In the genomic region with DNA sequence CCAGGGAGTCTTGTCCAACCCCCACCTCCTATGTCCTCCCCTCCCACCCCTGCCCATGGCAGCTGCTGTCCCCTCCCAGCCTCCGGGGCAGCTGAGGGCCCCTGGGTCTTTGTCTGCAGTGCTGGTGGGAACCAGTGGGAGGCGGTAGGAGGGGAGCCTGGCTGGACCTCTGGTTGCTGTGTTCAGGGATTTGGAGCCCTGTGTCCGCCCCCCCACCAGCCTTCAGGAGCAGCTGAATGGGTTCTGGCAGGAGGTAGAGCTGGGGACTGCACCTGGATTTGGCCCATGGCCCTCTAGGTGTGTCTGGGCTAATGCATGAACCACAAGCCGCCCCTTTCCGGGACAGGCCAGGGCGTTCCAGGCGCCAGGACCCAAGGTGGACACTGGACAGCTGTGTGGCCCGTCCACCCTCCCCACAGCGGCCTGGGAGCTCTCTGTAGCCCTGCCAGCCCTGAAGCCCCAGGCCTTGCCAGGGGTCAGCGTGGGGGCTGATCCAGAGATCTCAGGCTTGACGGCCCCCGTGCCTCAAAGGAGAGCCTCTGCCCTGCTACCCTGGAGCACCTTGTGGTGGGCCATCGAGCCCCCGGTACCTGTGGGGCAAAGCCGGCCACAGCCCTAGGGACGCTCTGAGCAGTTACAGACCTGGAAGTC, we compare ENCODE assay signal across 16 cellular contexts. TPM values are rescaled to one million over a fixed set of nuclear protein-coding genes. Genes with fewer than 3 reads are reported as not detected.
DNase-seq lines count a peak whose midpoint lies in the region; ATAC-seq, FAIRE-seq and TF ChIP-seq lines count a peak whose summit lies in the region.
"Had no signal": no experiment of that assay in that cellular context is flagged by ENCODE, and none has a peak within 500 bp of the region (broad histone marks: within the 10 kb centered on the region; RNA-seq: fewer than 3 reads in every experiment).

No MANE protein-coding gene starts in this region.

- H3K9me3 ChIP-seq in right atrium auricular region: no peaks in the 10 kb centered on the region
- H3K9me3 ChIP-seq in HepG2 (ENCODE audit: low read length): no peaks in the 10 kb centered on the region
- H3K9me3 ChIP-seq: vagina had no signal

- no peaks in the 10 kb centered on the region for H3K9me3 Mint-ChIP-seq in type B pancreatic cell

- no peak overlapping the region for H3K9ac ChIP-seq in HepG2 (ENCODE audit: insufficient read depth, low read depth, low read length)

- ATAC-seq in Right ventricle myocardium inferior (no peak), HepG2 (no peak), HG03571 (IDR thresholded peaks at IDR 0.05; ENCODE audit: unreplicated experiment) (no peak)
- no peak for ATAC-seq in activated CD4-positive, CD25-positive, alpha-beta regulatory T cell treated with anti-CD3 and anti-CD28 coated beads, Interleukin-2, amount 50 U/mL, for 24 hours

- peaks cover 17% of the 10 kb centered on the region for H3K36me3 ChIP-seq in right atrium auricular region
- H3K36me3 ChIP-seq in HepG2 (replicated peaks in 1 of 2; ENCODE audit: control insufficient read depth in 1 of 2, insufficient read depth in 2 of 2, low read length in 2 of 2): no peaks in the 10 kb centered on the region

- POLR2A ChIA-PET in HepG2 (lab: Yijun Ruan, JAX): no interaction called here

- no peaks in the 10 kb centered on the region for H3K79me2 ChIP-seq in HepG2 (ENCODE audit: insufficient read depth, low read length)

- DNase-seq in Right ventricle myocardium inferior (ENCODE audit: missing footprints): peak; percentile 37
- no peak for DNase-seq in right atrium auricular region (ENCODE audit: low spot score)
- DNase-seq in astrocyte of the cerebellum (ENCODE audit: low read depth): no peak
- DNase-seq in HepG2 (ENCODE audit: low spot score): no peak
- DNase-seq in type B pancreatic cell (ENCODE audit: extremely low spot score, unreplicated experiment): no peak
- DNase-seq in stimulated activated naive CD4-positive, alpha-beta T cell treated with Interleukin-2 at 50 U/mL for 16 hours (lab: John Stamatoyannopoulos, UW): no peak
- DNase-seq: AML-193; effector CD8-positive, alpha-beta T cell; hippocampal formation; mesendoderm; NCI-H1092 treated with DMSO at 0.1 percent for 48 hours; NCI-H524 treated with DMSO at 0.1 percent for 48 hours had no signal

- no peaks in the 10 kb centered on the region for H3K27me3 Mint-ChIP-seq in type B pancreatic cell
- H3K27me3 Mint-ChIP-seq: activated naive CD8-positive, alpha-beta T cell had no signal

- no peak overlapping the region for H3K27ac ChIP-seq in right atrium auricular region
- H3K27ac ChIP-seq in HepG2 (ENCODE audit: extremely low read length, insufficient read depth, low read length): no peak overlapping the region
- H3K27ac ChIP-seq: vagina had no signal

- H3K4me1 Mint-ChIP-seq in type B pancreatic cell (ENCODE audit: unreplicated experiment): peaks cover 3% of the 10 kb centered on the region

- peak overlapping the region; percentile 64 for H3K27ac Mint-ChIP-seq in type B pancreatic cell
- H3K27ac Mint-ChIP-seq: activated naive CD8-positive, alpha-beta T cell had no signal

- H3K27me3 ChIP-seq in right atrium auricular region (no peaks in the 10 kb centered on the region), HepG2 (ENCODE audit: control insufficient read depth in 1 of 2, insufficient read depth in 2 of 2, low read length in 2 of 2) (peaks cover 12 to 20% of the 10 kb centered on the region in 2 experiments)
- H3K27me3 ChIP-seq: vagina had no signal

- CTCF ChIA-PET in HepG2 (lab: Yijun Ruan, JAX; ENCODE audit: low intra/inter-chr PET ratio, low total read pairs): no interaction called here

- no peak overlapping the region for H2AFZ ChIP-seq in HepG2 (ENCODE audit: low read length)

- H3K4me3 ChIP-seq in right atrium auricular region (no peak overlapping the region), astrocyte of the cerebellum (ENCODE audit: low read depth, low read length) (no peak overlapping the region), HepG2 (replicated peaks in 1 of 3; ENCODE audit: insufficient read depth in 1 of 3, low read depth in 2 of 3, low read length in 3 of 3) (no peak overlapping the region)
- H3K4me3 ChIP-seq: vagina had no signal

- TF ChIP-seq RAD21 in HepG2 (CRISPR knock-in tag; IDR thresholded peaks at IDR 0.05): no peak

- H3K4me1 ChIP-seq in right atrium auricular region (peaks cover 0 to 14% of the 10 kb centered on the region in 2 donors), HepG2 (ENCODE audit: insufficient read depth, low read length) (peaks cover 40% of the 10 kb centered on the region)

- BruUV-seq in HepG2 (replicated peaks; lab: Mats Ljungman, UMichigan): no TSS peak

- TF ChIP-seq EP300 in HepG2 (IDR thresholded peaks at IDR 0.05; ENCODE audit: low read depth in 2 of 2, low read length in 2 of 2): no peak
- TF ChIP-seq EP300 in HepG2 (CRISPR knock-in tag; IDR thresholded peaks at IDR 0.05; ENCODE audit: borderline replicate concordance): no peak

- in situ Hi-C loops in astrocyte of the cerebellum (cut with HindIII; ENCODE audit: low sequenced_read_pairs): no loop called here
- in situ Hi-C loops in HepG2 (cut with HindIII; ENCODE audit: extremely low pct_ligation_motif_present, low pct_unique_long_range_greater_than_20kb): no loop called here

- 78% methylated on average over 5 of the region's 16 CpGs for WGBS in HepG2 (ENCODE audit: low lambda C conversion rate)

- TF ChIP-seq CTCF in right atrium auricular region (IDR thresholded peaks at IDR 0.05): no peak
- TF ChIP-seq CTCF in astrocyte of the cerebellum (IDR thresholded peaks at IDR 0.05; ENCODE audit: low read depth, low read length, missing control alignments): peak; percentile 5
- no peak for TF ChIP-seq CTCF in HepG2 (CRISPR knock-in tag; IDR thresholded peaks at IDR 0.05)
- TF ChIP-seq CTCF in type B pancreatic cell (conservative IDR thresholded peaks at IDR 0.05): peak; percentile 27

- H3K36me3 Mint-ChIP-seq in type B pancreatic cell: no peaks in the 10 kb centered on the region
- H3K36me3 Mint-ChIP-seq: activated naive CD8-positive, alpha-beta T cell had no signal

- FAIRE-seq in HepG2 (lab: Jason Lieb, UNC): no peak

- no peaks in the 10 kb centered on the region; the same call in 1 of the 2 replicates for H4K20me1 ChIP-seq in HepG2 (ENCODE audit: insufficient read depth, low read length)

- no peak for TF ChIP-seq POLR2A in HepG2 (IDR thresholded peaks at IDR 0.05; ENCODE audit: insufficient read depth in 1 of 2, low read depth in 2 of 2, low read length in 2 of 2)

- intact Hi-C loops in Right ventricle myocardium inferior (cut with DNase I) (no loop called here), HepG2 (cut with micrococcal nuclease; ENCODE audit: unreplicated experiment) (no loop called here)

- no peak overlapping the region for H3K4me3 Mint-ChIP-seq in type B pancreatic cell
- H3K4me3 Mint-ChIP-seq: activated naive CD8-positive, alpha-beta T cell had no signal

- H3K4me2 ChIP-seq in HepG2 (ENCODE audit: low read depth, low read length): no peak overlapping the region

TF ChIP-seq in HepG2, 621 proteins besides CTCF, POLR2A, EP300 and RAD21:
- TF ChIP-seq RBM39 (IDR thresholded peaks at IDR 0.05; ENCODE audit: low read depth, low read length, poor library complexity, severe bottlenecking) (peak; percentile 26), ZFP82 (CRISPR knock-in tag; IDR thresholded peaks at IDR 0.05; ENCODE audit: borderline replicate concordance) (no peak), AGO2 (optimal IDR thresholded peaks at IDR 0.05; ENCODE audit: low read depth, low read length) (peak; percentile 35), ZSCAN30 (CRISPR knock-in tag; IDR thresholded peaks at IDR 0.05) (no peak)

RNA-seq across cellular contexts. Expression of a gene that starts 25.4 kb away (rescaled TPM):
- total RNA-seq in Right ventricle myocardium inferior (182 TPM), right atrium auricular region (100 to 1,000 TPM in 1 of 2 donors, 10 to 100 TPM in 1; 77.4 to 103 TPM), HepG2 (2016; rRNA removed; fragmentation: Illumina TruSeq; extraction: Trizol) (2.1 and 5.5 TPM in 2 replicates), type B pancreatic cell (ENCODE audit: low replicate concordance) (58.0 and 78.0 TPM in 2 replicates)
- total RNA-seq in HepG2 (2016; cell fraction: cytosol; rRNA removed; fragmentation: Illumina TruSeq; extraction: Trizol; ENCODE audit: low read depth): 0.91 and 1.6 TPM in 2 replicates
- total RNA-seq in HepG2 (2016; cell fraction: insoluble cytoplasmic fraction; rRNA removed; fragmentation: Illumina TruSeq; extraction: Trizol): 1.8 and 5.2 TPM in 2 replicates
- total RNA-seq in HepG2 (2016; cell fraction: membrane; rRNA removed; fragmentation: Illumina TruSeq; extraction: Trizol): 1.9 and 2.0 TPM in 2 replicates
- 5.4 and 7.0 TPM in 2 replicates for total RNA-seq in HepG2 (2016; cell fraction: nucleus; rRNA removed; fragmentation: Illumina TruSeq; extraction: Trizol)
- 4.0 and 4.8 TPM in 2 replicates for polyA plus RNA-seq in HepG2 (2011; rRNA removed)
- 2.4 and 5.8 TPM in 2 replicates for polyA plus RNA-seq in HepG2 (2011; cell fraction: cytosol; rRNA removed)
- polyA plus RNA-seq in HepG2 (2011; cell fraction: nucleus; rRNA removed): 6.0 and 8.9 TPM in 2 replicates
- 1.1 and 2.2 TPM in 2 replicates for polyA plus RNA-seq in HepG2 (2012)
- 1.3 and 1.7 TPM in 2 replicates for polyA plus RNA-seq in HepG2 (2016; cell fraction: cytosol; fragmentation: Illumina TruSeq; extraction: Trizol; ENCODE audit: low read depth)
- 3.2 and 3.7 TPM in 2 replicates for polyA plus RNA-seq in HepG2 (2016; cell fraction: insoluble cytoplasmic fraction; fragmentation: Illumina TruSeq; extraction: Trizol; ENCODE audit: low read depth)
- 2.1 and 3.5 TPM in 2 replicates for polyA plus RNA-seq in HepG2 (2016; cell fraction: membrane; fragmentation: Illumina TruSeq; extraction: Trizol; ENCODE audit: low read depth)
- 12.8 and 13.1 TPM in 2 replicates for polyA plus RNA-seq in HepG2 (2016; cell fraction: nucleus; fragmentation: Illumina TruSeq; extraction: Trizol; ENCODE audit: insufficient read depth, low read depth)
- polyA minus RNA-seq in HepG2 (2011; rRNA and poly(A)+ RNA removed; ENCODE audit: low replicate concordance): 9.2 and 40.8 TPM in 2 replicates
- 7.8 and 8.3 TPM in 2 replicates for polyA minus RNA-seq in HepG2 (2011; cell fraction: cytosol; rRNA and poly(A)+ RNA removed)
- 2.1 and 4.8 TPM in 2 replicates for polyA minus RNA-seq in HepG2 (2011; cell fraction: nucleus; rRNA and poly(A)+ RNA removed)

Comparison
In these comparisons a context has a peak if more than half of its experiments do, and no peak if none do; other contexts are left out.
1. CTCF ChIP-seq: peak in astrocyte of the cerebellum (single experiment) and type B pancreatic cell (single experiment); none in right atrium auricular region (0 of 2) and HepG2 (single experiment).